In the genomic region with DNA sequence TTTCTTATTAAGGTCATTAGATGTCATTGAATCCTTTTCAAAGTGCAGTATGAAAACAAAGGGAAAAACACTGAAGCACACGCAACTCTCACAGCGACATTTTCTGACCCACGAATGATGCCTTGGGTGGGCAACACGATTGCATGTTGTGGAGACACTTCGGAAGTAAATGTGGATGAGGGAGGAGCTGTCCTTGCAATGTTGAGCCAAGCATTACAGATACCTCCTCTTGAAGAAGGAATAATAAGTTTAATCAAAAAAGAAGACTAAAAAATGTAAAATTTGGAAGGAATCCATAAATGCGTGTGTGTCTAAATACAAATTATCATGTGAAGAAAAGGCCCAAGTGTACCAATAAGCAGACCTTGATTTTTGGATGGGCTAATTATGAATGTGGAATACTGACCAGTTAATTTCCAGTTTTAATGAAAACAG, we compare ENCODE assay signal across 17 cellular contexts. TPM values are rescaled to one million over a fixed set of nuclear protein-coding genes. Genes with fewer than 3 reads are reported as not detected.
DNase-seq lines count a peak whose midpoint lies in the region; ATAC-seq and TF ChIP-seq lines count a peak whose summit lies in the region.
"Had no signal": no experiment of that assay in that cellular context is flagged by ENCODE, and none has a peak within 500 bp of the region (broad histone marks: within the 10 kb centered on the region; RNA-seq: fewer than 3 reads in every experiment).

No MANE protein-coding gene starts in this region.

- H3K4me3 ChIP-seq in astrocyte of the cerebellum (ENCODE audit: low read depth, low read length): no peak overlapping the region
- no peak overlapping the region for H3K4me3 ChIP-seq in fibroblast of villous mesenchyme (ENCODE audit: low read depth, low read length)
- no peak overlapping the region for H3K4me3 ChIP-seq in effector memory CD4-positive, alpha-beta T cell (ENCODE audit: insufficient read depth, low read depth, low read length, poor library complexity, severe bottlenecking)
- H3K4me3 ChIP-seq: mucosa of descending colon, thoracic aorta had no signal

- in situ Hi-C loops in astrocyte of the cerebellum (cut with HindIII; ENCODE audit: low sequenced_read_pairs): no loop called here

- no peaks in the 10 kb centered on the region for H3K4me1 ChIP-seq in effector memory CD4-positive, alpha-beta T cell (ENCODE audit: control insufficient read depth, insufficient read depth, low read length, poor library complexity, severe bottlenecking)

- H3K9me3 ChIP-seq in effector memory CD4-positive, alpha-beta T cell (ENCODE audit: control insufficient read depth, low read length): no peaks in the 10 kb centered on the region
- H3K9me3 ChIP-seq: mucosa of descending colon, thoracic aorta had no signal

- intact Hi-C loops in sciatic nerve (cut with DNase I): no loop called here

- no peaks in the 10 kb centered on the region for H3K36me3 ChIP-seq in effector memory CD4-positive, alpha-beta T cell (ENCODE audit: control insufficient read depth, insufficient read depth, low read length)
- H3K36me3 ChIP-seq: thoracic aorta had no signal

- DNase-seq in EL (peak; percentile 29), astrocyte of the cerebellum (ENCODE audit: low read depth) (peak; percentile 50), fibroblast of villous mesenchyme (ENCODE audit: low read depth) (peak; percentile 84), sciatic nerve (ENCODE audit: low spot score) (no peak)
- no peak for DNase-seq in effector memory CD4-positive, alpha-beta T cell
- DNase-seq: activated B cell treated with CpG ODN at 0.5 μM for 24 hours; activated CD8-positive, alpha-beta memory T cell treated with anti-CD3 and anti-CD28 coated beads for 24 hours; hippocampal formation; mucosa of descending colon; MV-4-11; NCI-H2107; NCI-H774; RPMI8226; small intestine had no signal

- ATAC-seq in sciatic nerve: peak; percentile 22
- ATAC-seq in GM21367 (IDR thresholded peaks at IDR 0.05; ENCODE audit: unreplicated experiment): no peak
- ATAC-seq in HG02623 (IDR thresholded peaks at IDR 0.05; ENCODE audit: unreplicated experiment): no peak

- no peak overlapping the region for H3K27ac ChIP-seq in effector memory CD4-positive, alpha-beta T cell (ENCODE audit: insufficient read depth, low read length, poor library complexity, severe bottlenecking)
- H3K27ac ChIP-seq: thoracic aorta had no signal

- no peak for TF ChIP-seq CTCF in astrocyte of the cerebellum (IDR thresholded peaks at IDR 0.05; ENCODE audit: low read depth, low read length, missing control alignments)
- TF ChIP-seq CTCF in fibroblast of villous mesenchyme (IDR thresholded peaks at IDR 0.05; ENCODE audit: insufficient read depth, low read depth, low read length): no peak

- H3K27me3 ChIP-seq in effector memory CD4-positive, alpha-beta T cell (replicated peaks; ENCODE audit: control insufficient read depth, insufficient read depth, low read length, poor library complexity, severe bottlenecking): no peaks in the 10 kb centered on the region

RNA-seq across cellular contexts. Expression of gene THBS1, which starts 16.9 kb away (rescaled TPM):
- total RNA-seq in fibroblast of villous mesenchyme (7,420 and 8,241 TPM in 2 replicates), sciatic nerve (1,018 TPM)

Comparison
In these comparisons a context has a peak if more than half of its experiments do, and no peak if none do; other contexts are left out.
1. DNase-seq: peak in EL (single experiment), astrocyte of the cerebellum (single experiment) and fibroblast of villous mesenchyme (single experiment); none in sciatic nerve (single experiment) and effector memory CD4-positive, alpha-beta T cell (0 of 3).